ENCODE assay signal across 8 cellular contexts in the genomic region with DNA sequence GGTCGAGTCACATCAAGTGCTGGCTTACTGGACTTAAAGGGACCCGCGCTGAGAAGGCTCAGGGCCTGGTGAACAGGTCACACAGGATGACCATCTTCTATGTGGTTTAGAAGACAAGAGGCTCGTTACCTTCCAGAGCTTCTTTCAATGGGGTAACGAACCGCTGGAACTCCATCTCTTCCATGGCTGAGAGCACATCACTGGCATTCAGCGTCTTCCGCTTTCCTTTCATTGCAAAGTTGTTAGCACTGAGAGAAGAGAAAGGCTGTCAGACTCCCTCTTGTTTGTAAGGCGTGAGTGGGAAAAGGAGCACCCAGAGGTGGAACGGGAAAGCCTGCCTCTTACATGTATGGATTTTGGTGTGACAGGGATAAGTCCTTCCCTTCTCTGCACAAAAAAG.
DNase-seq lines count a peak whose midpoint lies in the region; TF ChIP-seq lines count a peak whose summit lies in the region.

No MANE protein-coding gene starts in this region.

- H3K4me3 ChIP-seq in GM12875 (ENCODE audit: low read depth, low read length) (peak overlapping the region; percentile 91), SK-N-MC (peak overlapping the region; percentile 90), retinal pigment epithelial cell (ENCODE audit: low read length) (peak overlapping the region; percentile 89)

- DNase-seq in SK-N-MC (ENCODE audit: low read depth, low spot score) (no peak), fibroblast of peridontal ligament (ENCODE audit: extremely low read depth) (peak; percentile 1), retinal pigment epithelial cell (ENCODE audit: low read depth) (no peak), foreskin melanocyte (no peak), epidermal melanocyte (ENCODE audit: insufficient read length, low spot score) (no peak), AG20443 (ENCODE audit: low spot score) (no peak), NCI-H187 treated with DMSO at 0.1 percent for 48 hours (lab: John Stamatoyannopoulos, UW) (no peak)

- H3K27ac ChIP-seq in SK-N-MC, result peak overlapping the region; percentile 98

- H3K36me3 ChIP-seq in SK-N-MC (ENCODE audit: insufficient read depth, low read length), result peaks cover 27% of the 10 kb centered on the region

- peak overlapping the region; percentile 98 for H3K9ac ChIP-seq in SK-N-MC (ENCODE audit: insufficient read length)

- TF ChIP-seq CTCF in GM12875 (IDR thresholded peaks at IDR 0.05; ENCODE audit: borderline replicate concordance, insufficient read depth, low read depth, low read length) (no peak), retinal pigment epithelial cell (conservative IDR thresholded peaks at IDR 0.05; ENCODE audit: low read depth, low read length) (no peak)

- H3K9me3 ChIP-seq in SK-N-MC (ENCODE audit: low read depth, low read length), result no peaks in the 10 kb centered on the region
